In the genomic region with DNA sequence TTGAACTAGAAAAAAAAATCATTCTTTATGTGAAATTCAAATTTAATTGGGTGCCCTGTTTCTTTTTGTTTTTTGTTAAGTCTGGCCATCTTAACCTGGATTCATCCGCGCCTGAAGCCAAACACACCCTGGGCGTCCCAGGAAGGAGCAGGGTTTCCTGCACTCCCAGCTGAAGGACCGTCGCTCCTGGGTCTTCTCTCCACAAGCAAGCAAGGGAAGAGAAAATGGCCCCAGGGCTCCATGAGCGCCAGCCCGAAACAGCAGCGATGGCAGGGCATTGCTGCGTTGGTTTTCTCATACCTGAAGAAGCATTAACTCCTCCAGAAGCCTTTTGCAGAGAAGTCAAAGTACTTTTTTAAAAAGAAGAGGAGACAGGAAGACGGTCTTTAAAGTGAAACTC, we compare ENCODE assay signal across 14 cellular contexts.
"Had no signal": no experiment of that assay in that cellular context is flagged by ENCODE, and none has a peak within 500 bp of the region (broad histone marks: within the 10 kb centered on the region; RNA-seq: fewer than 3 reads in every experiment).

No MANE protein-coding gene starts in this region.

- H3K27ac Mint-ChIP-seq: naive thymus-derived CD4-positive, alpha-beta T cell had no signal

- H3K9me3 ChIP-seq: gastrocnemius medialis, psoas muscle had no signal

- DNase-seq: cortex of kidney; dorsolateral prefrontal cortex; effector CD8-positive, alpha-beta T cell; gastrocnemius medialis; glutamatergic neuron; left cardiac atrium; mesendoderm; naive thymus-derived CD4-positive, alpha-beta T cell; nephron progenitor cell; psoas muscle; retina; stimulated activated CD4-positive, alpha-beta T cell treated with anti-CD3 and anti-CD28 coated beads, Interleukin-4, amount 100 ng/mL, for 4 hours; stimulated activated naive CD4-positive, alpha-beta T cell; trophoblast cell had no signal

- H3K27ac ChIP-seq: dorsolateral prefrontal cortex, gastrocnemius medialis, psoas muscle had no signal

- H3K36me3 Mint-ChIP-seq: naive thymus-derived CD4-positive, alpha-beta T cell had no signal

- H3K4me3 Mint-ChIP-seq: naive thymus-derived CD4-positive, alpha-beta T cell; nephron progenitor cell had no signal

- H3K36me3 ChIP-seq: gastrocnemius medialis had no signal

- H3K4me1 Mint-ChIP-seq: naive thymus-derived CD4-positive, alpha-beta T cell; nephron progenitor cell had no signal

- H3K4me3 ChIP-seq: dorsolateral prefrontal cortex, gastrocnemius medialis, psoas muscle had no signal

- H3K4me1 ChIP-seq: gastrocnemius medialis, psoas muscle had no signal

- H3K27me3 ChIP-seq: gastrocnemius medialis had no signal
